Comparison of ENCODE assay signal across 13 cellular contexts in the genomic region with DNA sequence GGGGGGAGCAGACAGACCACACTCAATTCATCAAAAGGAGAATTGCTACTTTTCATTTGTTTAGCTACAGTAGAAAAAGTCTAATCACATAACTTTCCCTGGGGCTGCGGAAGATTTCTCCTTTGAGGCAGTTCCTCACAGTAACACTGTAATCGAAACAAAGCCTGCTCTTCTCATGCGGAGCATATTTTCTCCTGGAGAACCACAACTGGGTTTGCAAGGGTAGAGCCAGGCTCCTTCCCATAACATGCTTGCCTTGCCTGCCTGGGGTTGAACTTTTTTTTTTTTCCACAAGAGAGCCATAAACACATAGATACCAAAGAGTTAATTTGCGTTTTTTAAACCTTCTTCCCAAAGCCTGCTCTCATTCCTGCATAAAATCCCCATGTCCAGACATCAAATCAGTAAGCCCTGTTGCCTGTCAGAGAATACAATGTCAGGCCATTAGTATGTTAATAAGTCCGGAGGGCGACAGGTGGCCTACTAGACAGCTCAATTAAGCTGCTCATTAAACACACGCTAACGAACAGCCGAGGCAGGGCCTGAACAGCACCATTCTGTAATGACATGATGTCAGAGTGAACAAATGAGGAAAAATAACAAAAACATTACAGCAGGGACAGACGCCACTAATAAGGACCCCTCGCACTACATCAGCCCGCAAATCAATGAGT.
"Had no signal": no experiment of that assay in that cellular context is flagged by ENCODE, and none has a peak within 500 bp of the region (broad histone marks: within the 10 kb centered on the region; RNA-seq: fewer than 3 reads in every experiment).

No MANE protein-coding gene starts in this region.

- DNase-seq: activated effector memory CD4-positive, alpha-beta T cell treated with anti-CD3 and anti-CD28 coated beads, Interleukin-2, amount 50 U/mL, for 16 hours; activated naive CD8-positive, alpha-beta T cell treated with anti-CD3 and anti-CD28 coated beads for 36 hours; activated T-cell treated with anti-CD3 and anti-CD28 coated beads, Interleukin-2, amount 50 U/mL, for 4 hours; esophagus squamous epithelium; foreskin fibroblast; head of caudate nucleus; mammary epithelial cell; stimulated activated CD4-positive, alpha-beta T cell treated with anti-CD3 and anti-CD28 coated beads, Interleukin-4, amount 100 ng/mL, for 4 hours; stomach; T-helper 1 cell had no signal

- H3K36me3 ChIP-seq: esophagus squamous epithelium, stomach, thoracic aorta had no signal

- H3K4me1 ChIP-seq: esophagus squamous epithelium had no signal

- H3K27me3 ChIP-seq: esophagus squamous epithelium had no signal

- H3K27me3 Mint-ChIP-seq: activated naive CD8-positive, alpha-beta T cell treated with anti-CD3 and anti-CD28 coated beads for 36 hours had no signal

- H3K27ac ChIP-seq: esophagus squamous epithelium, stomach, thoracic aorta had no signal

- H3K27ac Mint-ChIP-seq: activated naive CD8-positive, alpha-beta T cell treated with anti-CD3 and anti-CD28 coated beads for 36 hours; natural killer cell treated with Interleukin-12 subunit alpha and Interleukin-12 subunit beta and Interleukin-15 and Interleukin-18, amount 100 ng/mL, for 72 hours had no signal

- H3K9me3 ChIP-seq: esophagus squamous epithelium, thoracic aorta had no signal

- H3K4me3 Mint-ChIP-seq: activated naive CD8-positive, alpha-beta T cell treated with anti-CD3 and anti-CD28 coated beads for 36 hours; activated T-cell treated with anti-CD3 and anti-CD28 coated beads, Interleukin-2, amount 50 U/mL, for 4 hours; natural killer cell treated with Interleukin-12 subunit alpha and Interleukin-12 subunit beta and Interleukin-15 and Interleukin-18, amount 100 ng/mL, for 72 hours had no signal

- H3K4me3 ChIP-seq: esophagus squamous epithelium, stomach, thoracic aorta had no signal

- H3K9me3 Mint-ChIP-seq: activated T-cell treated with anti-CD3 and anti-CD28 coated beads, Interleukin-2, amount 50 U/mL, for 4 hours; natural killer cell treated with Interleukin-12 subunit alpha and Interleukin-12 subunit beta and Interleukin-15 and Interleukin-18, amount 100 ng/mL, for 72 hours had no signal

- ATAC-seq: activated T-cell treated with anti-CD3 and anti-CD28 coated beads, Interleukin-2, amount 50 U/mL, for 4 hours; left lobe of liver; natural killer cell treated with Interleukin-12 subunit alpha and Interleukin-12 subunit beta and Interleukin-15 and Interleukin-18, amount 100 ng/mL, for 72 hours had no signal
